16 cellular contexts compared by ENCODE assay signal in the genomic region with DNA sequence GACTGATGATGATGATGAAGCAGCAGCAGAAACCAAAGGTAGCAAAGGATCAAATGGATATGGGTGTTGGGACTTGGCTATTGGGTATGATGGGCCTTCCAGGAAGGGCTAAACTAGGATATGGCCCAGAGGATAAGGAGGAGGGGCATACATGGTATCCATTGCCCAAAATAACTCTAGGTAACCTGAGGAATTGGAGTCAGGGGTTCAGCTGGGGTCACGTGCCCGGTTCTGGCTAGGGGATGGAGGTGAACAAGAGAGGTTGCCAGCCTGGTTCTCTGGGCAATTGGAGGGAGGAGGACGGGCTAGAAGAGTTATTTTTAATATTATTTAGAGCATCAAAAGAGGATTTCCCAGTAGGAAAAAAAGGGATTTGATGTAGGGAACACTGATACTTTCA. TPM values are rescaled to one million over a fixed set of nuclear protein-coding genes. Genes with fewer than 3 reads are reported as not detected.
"Had no signal": no experiment of that assay in that cellular context is flagged by ENCODE, and none has a peak within 500 bp of the region (broad histone marks: within the 10 kb centered on the region; RNA-seq: fewer than 3 reads in every experiment).

No MANE protein-coding gene starts in this region.

- H3K27ac ChIP-seq: ascending aorta, pancreas, tibial artery, vagina had no signal

- ATAC-seq: left colon; pancreas; stimulated activated effector memory CD8-positive, alpha-beta T cell treated with anti-CD3 and anti-CD28 coated beads, Interleukin-12 subunit alpha, Interleukin-12 subunit beta, amount 100 ng/mL, for 72 hours had no signal

- H3K9me3 ChIP-seq: ascending aorta, pancreas, tibial artery, vagina had no signal

- H3K4me3 ChIP-seq: ascending aorta, lung, pancreas, tibial artery, vagina had no signal

- H3K27me3 ChIP-seq: ascending aorta, pancreas, tibial artery, vagina had no signal

- DNase-seq: activated CD4-positive, alpha-beta T cell treated with anti-CD3 and anti-CD28 coated beads for 1 hour; activated CD4-positive, alpha-beta T cell treated with anti-CD3 and anti-CD28 coated beads, Interleukin-2, amount 50 U/mL, for 48 hours; activated T-cell treated with anti-CD3 and anti-CD28 coated beads, Interleukin-2, amount 50 U/mL, for 48 hours; immature natural killer cell; left colon; pancreas; retina; SW 1271; T-helper 9 cell; tibial artery had no signal

- FAIRE-seq: endothelial cell of umbilical vein, pancreas had no signal

- H3K36me3 ChIP-seq: pancreas had no signal

RNA-seq across cellular contexts. Expression of a gene that starts 31.1 kb away (rescaled TPM):
- total RNA-seq: ascending aorta, endothelial cell of umbilical vein, mononuclear cell, vagina had no signal
- polyA plus RNA-seq: immature natural killer cell had no signal
